Comparison of ENCODE assay signal across 9 cellular contexts in the genomic region with DNA sequence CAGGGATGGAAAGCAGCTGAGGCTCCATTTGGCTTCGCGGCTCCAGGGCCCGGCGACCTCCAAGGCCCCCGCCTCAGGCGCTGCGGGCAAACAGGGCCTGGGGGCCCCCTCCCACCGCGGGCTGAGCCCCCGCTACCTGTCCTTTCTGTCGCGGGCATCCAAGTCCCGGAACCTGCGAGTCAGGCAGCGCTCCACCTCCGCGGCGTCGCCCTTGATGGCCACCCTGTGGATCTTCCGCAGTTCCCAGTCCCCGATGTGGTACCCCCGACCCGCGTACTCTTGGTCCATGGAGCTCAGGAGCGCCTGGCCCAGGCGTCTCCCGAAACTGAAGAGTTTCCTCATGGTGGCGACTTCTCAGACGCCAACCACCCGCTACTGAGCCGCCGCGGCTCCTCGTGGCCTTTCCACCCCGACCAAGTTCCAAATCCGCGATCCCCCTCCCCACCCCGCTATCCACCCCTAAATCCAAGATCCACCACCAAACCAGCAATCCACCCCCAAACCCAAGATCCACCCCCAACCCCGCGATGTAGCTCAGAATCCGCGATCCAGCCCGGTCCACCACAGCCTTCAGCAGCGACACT.
DNase-seq lines count a peak whose midpoint lies in the region; ATAC-seq, FAIRE-seq and TF ChIP-seq lines count a peak whose summit lies in the region.
"Had no signal": no experiment of that assay in that cellular context is flagged by ENCODE, and none has a peak within 500 bp of the region (broad histone marks: within the 10 kb centered on the region; RNA-seq: fewer than 3 reads in every experiment).

No MANE protein-coding gene starts in this region.

- TF ChIP-seq POLR2A in H1 (IDR thresholded peaks at IDR 0.05; ENCODE audit: control extremely low read depth in 1 of 2, low read depth in 2 of 2, low read length in 2 of 2), result peak; percentile 47 to 70; a peak in 2 of 3 replicates

- 1% methylated on average over 42 of the region's 44 CpGs; no CpG with 5 or more reads in 1 of the 2 experiments for WGBS in H1 (ENCODE audit: extremely low coverage in 1 of 2, insufficient coverage in 1 of 2, insufficient read length in 1 of 2, insufficient replicate concordance in 2 of 2, low coverage in 1 of 2, low lambda C conversion rate in 2 of 2, missing lambda C conversion rate in 1 of 2), 2 experiments

- H3K27me3 ChIP-seq in PC-3 (ENCODE audit: low read length) (peaks cover 7% of the 10 kb centered on the region; the same call in 1 of the 2 replicates), H1 (replicated peaks in 1 of 4; ENCODE audit: control insufficient read depth in 3 of 4, extremely low read depth in 1 of 4, insufficient read depth in 3 of 4, low read length in 3 of 4) (no peaks in the 10 kb centered on the region)

- H3K4me3 Mint-ChIP-seq in natural killer cell treated with Interleukin-12 subunit alpha and Interleukin-12 subunit beta and Interleukin-15 and Interleukin-18, amount 100 ng/mL, for 72 hours, result peak overlapping the region; percentile 93

- ATAC-seq in PC-3 (no peak), HG03196 (IDR thresholded peaks at IDR 0.05; ENCODE audit: unreplicated experiment) (no peak), HG03432 (IDR thresholded peaks at IDR 0.05; ENCODE audit: unreplicated experiment) (no peak)
- ATAC-seq in natural killer cell treated with Interleukin-12 subunit alpha and Interleukin-12 subunit beta and Interleukin-15 and Interleukin-18, amount 100 ng/mL, for 72 hours, result peak; percentile 9 to 45

- peaks cover 4 to 5% of the 10 kb centered on the region in 2 donors for H3K4me1 Mint-ChIP-seq in natural killer cell treated with Interleukin-12 subunit alpha and Interleukin-12 subunit beta and Interleukin-15 and Interleukin-18, amount 100 ng/mL, for 72 hours (ENCODE audit: low read depth in 2 of 2)

- CTCF ChIA-PET in PC-3 (lab: Charles Lee) (no interaction called here), H1 (lab: Charles Lee; ENCODE audit: partially characterized antibody) (no interaction called here)

- no peak overlapping the region for H2BK20ac ChIP-seq in H1 (ENCODE audit: low read length)

- peak overlapping the region; percentile 90 for H3K18ac ChIP-seq in H1 (ENCODE audit: extremely low read depth, low read length)

- H3K4me3 ChIP-seq in AG10803 (ENCODE audit: low read length), result peak overlapping the region; percentile 20; the same call in 1 of the 2 replicates
- H3K4me3 ChIP-seq in PC-3 (ENCODE audit: low read length), result peak overlapping the region; percentile 50; the same call in 1 of the 2 replicates
- H3K4me3 ChIP-seq in H1 (ENCODE audit: extremely low read depth in 1 of 4, insufficient read depth in 2 of 4, low read depth in 3 of 4, low read length in 4 of 4), result peak overlapping the region; percentile 65 to 98 (median 82)

- H3K14ac ChIP-seq in H1 (ENCODE audit: insufficient read length), result no peak overlapping the region

- TF ChIP-seq RAD21 in H1 (IDR thresholded peaks at IDR 0.05 in 1 of 2, conservative IDR thresholded peaks at IDR 0.05 in 1 of 2; ENCODE audit: low read depth in 2 of 2, low read length in 2 of 2), result no peak

- H2BK12ac ChIP-seq in H1 (ENCODE audit: low read depth, low read length), result no peak overlapping the region

- no peak for TF ChIP-seq CTCF in AG10803 (conservative IDR thresholded peaks at IDR 0.05; ENCODE audit: low read length)
- TF ChIP-seq CTCF in PC-3 (conservative IDR thresholded peaks at IDR 0.05; ENCODE audit: low read depth, low read length), result no peak
- no peak for TF ChIP-seq CTCF in H1 (IDR thresholded peaks at IDR 0.05; ENCODE audit: control extremely low read depth in 1 of 3, insufficient read depth in 1 of 3, low read depth in 1 of 3, low read length in 3 of 3)

- peak overlapping the region; percentile 85; the same call in 1 of the 2 replicates for H4K8ac ChIP-seq in H1 (ENCODE audit: extremely low read depth, insufficient read depth, low read length)

- H3K23me2 ChIP-seq in H1 (ENCODE audit: low read depth, low read length), result no peaks in the 10 kb centered on the region

- no peaks in the 10 kb centered on the region for H3K9me3 Mint-ChIP-seq in natural killer cell treated with Interleukin-12 subunit alpha and Interleukin-12 subunit beta and Interleukin-15 and Interleukin-18, amount 100 ng/mL, for 72 hours

- H2AFZ ChIP-seq in PC-3 (ENCODE audit: low read length) (no peak overlapping the region), H1 (ENCODE audit: low read length) (no peak overlapping the region)

- no peaks in the 10 kb centered on the region for H3K36me3 Mint-ChIP-seq in natural killer cell treated with Interleukin-12 subunit alpha and Interleukin-12 subunit beta and Interleukin-15 and Interleukin-18, amount 100 ng/mL, for 72 hours

- peaks cover 46 to 74% of the 10 kb centered on the region in 2 donors for H3K27me3 Mint-ChIP-seq in natural killer cell treated with Interleukin-12 subunit alpha and Interleukin-12 subunit beta and Interleukin-15 and Interleukin-18, amount 100 ng/mL, for 72 hours

- H3K27ac ChIP-seq in PC-3 (ENCODE audit: low read length) (no peak overlapping the region), H1 (ENCODE audit: low read depth, low read length) (peak overlapping the region; percentile 96)

- DNase-seq in AG10803 (ENCODE audit: low read depth) (no peak), PC-3 (no peak), H1 (ENCODE audit: low read depth in 1 of 2, low spot score in 2 of 2) (peak in 1 of 2 experiments; percentile 63), NCI-H526 treated with DMSO at 0.1 percent for 48 hours (lab: John Stamatoyannopoulos, UW) (no peak), SIG-M5 treated with dmso at 0.1 percent for 504 hours (lab: John Stamatoyannopoulos, UW; ENCODE audit: unreplicated experiment) (no peak)
- no peak for DNase-seq in natural killer cell treated with Interleukin-12 subunit alpha and Interleukin-12 subunit beta and Interleukin-15 and Interleukin-18, amount 100 ng/mL, for 72 hours (ENCODE audit: low spot score)

- POLR2A ChIA-PET in PC-3 (lab: Charles Lee; ENCODE audit: unreplicated experiment), result no interaction called here
- POLR2A ChIA-PET in H1 (lab: Charles Lee; ENCODE audit: partially characterized antibody), result interaction anchor here (0.7 to 7.1 kb wide), 33 partner anchors 9 to 548 kb away, joined by 3 to 134 read pairs (median 4); a partner anchor contains a TSS

- H3K79me2 ChIP-seq in PC-3 (ENCODE audit: low read length), result no peaks in the 10 kb centered on the region
- H3K79me2 ChIP-seq in H1 (ENCODE audit: control insufficient read depth in 1 of 2, insufficient read depth in 2 of 2, low read length in 2 of 2), result peaks cover 0 to 61% of the 10 kb centered on the region in 2 experiments; a peak in 2 of 4 replicates

- peak overlapping the region; percentile 92 for H2BK5ac ChIP-seq in H1 (ENCODE audit: low read depth, low read length)

- intact Hi-C loops in PC-3 (cut with micrococcal nuclease), result no loop called here

- peak overlapping the region; percentile 89 for H4K91ac ChIP-seq in H1 (replicated peaks; ENCODE audit: insufficient read length, low read length)

- no TSS peak for BruUV-seq in PC-3 (replicated peaks; lab: Mats Ljungman, UMichigan)

- TF ChIP-seq EP300 in H1 (IDR thresholded peaks at IDR 0.05; ENCODE audit: borderline replicate concordance in 1 of 2, low read depth in 2 of 2, low read length in 2 of 2), result no peak

- H3K23ac ChIP-seq in H1 (ENCODE audit: insufficient read length), result no peak overlapping the region

- H3K79me1 ChIP-seq in H1 (ENCODE audit: low read depth, low read length), result no peaks in the 10 kb centered on the region

- H4K5ac ChIP-seq in H1 (ENCODE audit: insufficient read length, low read depth, low read length), result peak overlapping the region; percentile 97

- no peak overlapping the region for H3K27ac Mint-ChIP-seq in natural killer cell treated with Interleukin-12 subunit alpha and Interleukin-12 subunit beta and Interleukin-15 and Interleukin-18, amount 100 ng/mL, for 72 hours

- no peaks in the 10 kb centered on the region for H3F3A ChIP-seq in PC-3 (ENCODE audit: low read length, unreplicated experiment)

- H2BK120ac ChIP-seq in H1 (replicated peaks; ENCODE audit: low read depth, low read length), result no peak overlapping the region

- no peak overlapping the region for H2BK15ac ChIP-seq in H1 (ENCODE audit: low read length)

- H3K36me3 ChIP-seq in PC-3 (ENCODE audit: low read depth, low read length) (no peaks in the 10 kb centered on the region), H1 (ENCODE audit: control insufficient read depth in 2 of 4, insufficient read depth in 4 of 4, low read length in 3 of 4) (peaks cover 0 to 6% (median 1%) of the 10 kb centered on the region in 4 experiments; a peak in 2 of 8 replicates)

- H2AK5ac ChIP-seq in H1 (ENCODE audit: low read depth, low read length), result no peak overlapping the region

- no peak for FAIRE-seq in H1 (lab: Jason Lieb, UNC)
- FAIRE-seq: TTC549 had no signal

- no peak overlapping the region for H3K4ac ChIP-seq in H1 (replicated peaks; ENCODE audit: insufficient read length, low read depth, low read length)

- no peaks in the 10 kb centered on the region for H3K9me2 ChIP-seq in PC-3 (replicated peaks; ENCODE audit: low read length)

- H3K9me3 ChIP-seq in PC-3 (ENCODE audit: low read length) (no peaks in the 10 kb centered on the region), H1 (ENCODE audit: insufficient read depth in 2 of 2, low read depth in 1 of 2, low read length in 1 of 2) (no peaks in the 10 kb centered on the region)

- H3K9ac ChIP-seq in PC-3 (ENCODE audit: low read length) (no peak overlapping the region), H1 (replicated peaks in 1 of 4; ENCODE audit: extremely low read depth in 1 of 4, low read depth in 3 of 4, low read length in 3 of 4) (peak overlapping the region; percentile 86 to 99 (median 93))

- H3K56ac ChIP-seq in H1 (replicated peaks; ENCODE audit: insufficient read length, low read depth, low read length), result peak overlapping the region; percentile 79

- H3K4me2 ChIP-seq in PC-3 (ENCODE audit: low read length) (peak overlapping the region; percentile 67), H1 (ENCODE audit: insufficient read depth in 1 of 2, low read depth in 2 of 2, low read length in 2 of 2) (peak overlapping the region; percentile 63 to 66)

- H3K4me1 ChIP-seq in PC-3 (ENCODE audit: insufficient read depth, low read length), result no peaks in the 10 kb centered on the region
- no peaks in the 10 kb centered on the region for H3K4me1 ChIP-seq in H1 (replicated peaks in 1 of 4; ENCODE audit: control insufficient read depth in 3 of 4, insufficient read depth in 4 of 4, low read length in 3 of 4)

- H4K20me1 ChIP-seq in PC-3 (ENCODE audit: low read length) (no peaks in the 10 kb centered on the region), H1 (replicated peaks in 1 of 2; ENCODE audit: control insufficient read depth in 1 of 2, insufficient read depth in 2 of 2, low read length in 2 of 2) (no peaks in the 10 kb centered on the region)

TF ChIP-seq in H1, 55 proteins besides CTCF, POLR2A, EP300 and RAD21:
- TF ChIP-seq SUZ12 (IDR thresholded peaks at IDR 0.05; ENCODE audit: low read length) (no peak), CHD1 (IDR thresholded peaks at IDR 0.05; ENCODE audit: low read depth, low read length) (peak; percentile 6; the same call in 1 of the 2 replicates), POLR2AphosphoS5 (IDR thresholded peaks at IDR 0.05; ENCODE audit: low read depth, low read length) (peak; percentile 80), SIRT6 (IDR thresholded peaks at IDR 0.05; ENCODE audit: low read length) (no peak), EGR1 (IDR thresholded peaks at IDR 0.05; ENCODE audit: borderline replicate concordance, low read depth, low read length) (no peak)
TF ChIP-seq in H1: peak in this region for 2.

Comparison
In these comparisons a context has a peak if more than half of its experiments do, and no peak if none do; other contexts are left out.
1. H3K4me3 ChIP-seq: peak in every context shown above with its lines; median percentile 82 in H1; 50 in PC-3; 20 in AG10803.
2. ATAC-seq: peak in natural killer cell treated with Interleukin-12 subunit alpha and Interleukin-12 subunit beta and Interleukin-15 and Interleukin-18, amount 100 ng/mL, for 72 hours (2 of 2); none in PC-3 (single experiment), HG03196 (single experiment) and HG03432 (single experiment).